Comparison of ENCODE assay signal across 20 cellular contexts in the genomic region with DNA sequence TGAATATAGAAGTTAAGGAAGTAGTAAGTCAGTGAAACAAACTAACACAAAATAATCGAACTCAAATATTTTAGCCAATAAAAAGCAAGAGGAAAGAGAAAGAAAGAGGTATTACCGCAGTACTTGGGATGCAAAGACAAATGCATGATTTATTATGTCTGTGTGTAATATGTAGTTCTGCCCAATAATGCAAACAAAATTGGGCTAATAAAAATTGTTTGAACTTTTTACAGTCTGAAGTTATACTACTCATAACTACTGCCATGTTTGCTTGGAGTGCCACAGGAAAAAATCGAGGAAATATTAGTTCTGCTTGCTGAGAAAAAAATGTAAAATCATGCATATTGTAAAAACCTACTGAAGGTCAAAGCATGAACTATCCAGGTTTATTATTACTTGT.
"Had no signal": no experiment of that assay in that cellular context is flagged by ENCODE, and none has a peak within 500 bp of the region (broad histone marks: within the 10 kb centered on the region; RNA-seq: fewer than 3 reads in every experiment).

No MANE protein-coding gene starts in this region.

- H3K36me3 ChIP-seq: lower lobe of right lung, pancreas, right lobe of liver, thyroid gland, vagina had no signal

- H3K9me3 ChIP-seq: lower lobe of right lung, pancreas, right lobe of liver, thyroid gland, vagina had no signal

- H3K4me2 ChIP-seq: smooth muscle cell had no signal

- H3K36me3 Mint-ChIP-seq: naive thymus-derived CD8-positive, alpha-beta T cell had no signal

- H3K9me3 Mint-ChIP-seq: effector memory CD8-positive, alpha-beta T cell; naive thymus-derived CD8-positive, alpha-beta T cell; nephron progenitor cell; stimulated activated naive CD8-positive, alpha-beta T cell treated with anti-CD3 and anti-CD28 coated beads, Interleukin-15, amount 100 ng/mL, for 72 hours had no signal

- ATAC-seq: effector memory CD8-positive, alpha-beta T cell; left ventricle myocardium superior; lower lobe of right lung; naive thymus-derived CD8-positive, alpha-beta T cell; pancreas; right lobe of liver; stimulated activated naive CD8-positive, alpha-beta T cell treated with anti-CD3 and anti-CD28 coated beads, Interleukin-15, amount 100 ng/mL, for 72 hours had no signal

- H3K4me3 ChIP-seq: lower lobe of right lung, pancreas, right lobe of liver, smooth muscle cell, thyroid gland, vagina had no signal

- H3K4me1 ChIP-seq: lower lobe of right lung, pancreas, right lobe of liver, thyroid gland, vagina had no signal

- H3K4me3 Mint-ChIP-seq: effector memory CD8-positive, alpha-beta T cell; naive thymus-derived CD8-positive, alpha-beta T cell; nephron progenitor cell; stimulated activated naive CD8-positive, alpha-beta T cell treated with anti-CD3 and anti-CD28 coated beads, Interleukin-15, amount 100 ng/mL, for 72 hours had no signal

- H3K27me3 Mint-ChIP-seq: effector memory CD8-positive, alpha-beta T cell; progenitor cell of endocrine pancreas; stimulated activated naive CD8-positive, alpha-beta T cell treated with anti-CD3 and anti-CD28 coated beads, Interleukin-15, amount 100 ng/mL, for 72 hours had no signal

- DNase-seq: cortex of kidney; effector memory CD8-positive, alpha-beta T cell; left ventricle myocardium superior; lower lobe of right lung; naive thymus-derived CD8-positive, alpha-beta T cell; nephron progenitor cell; nucleus accumbens; pancreas; right lobe of liver; stimulated activated CD4-positive, alpha-beta T cell treated with anti-CD3 and anti-CD28 coated beads, Interleukin-12 subunit alpha, Interleukin-12 subunit beta, amount 100 ng/mL, for 4 hours; stimulated activated CD4-positive, alpha-beta T cell treated with anti-CD3 and anti-CD28 coated beads, Interleukin-1b, Interleukin-23, amount 100 ng/mL, for 48 hours; stimulated activated CD4-positive, alpha-beta T cell treated with anti-CD3 and anti-CD28 coated beads, Interleukin-4, amount 100 ng/mL, for 1 hour; stimulated activated CD8-positive, alpha-beta memory T cell treated with anti-CD3 and anti-CD28 coated beads, Interleukin-4, amount 100 ng/mL, for 48 hours; stimulated activated naive CD4-positive, alpha-beta T cell; stimulated activated naive CD8-positive, alpha-beta T cell treated with anti-CD3 and anti-CD28 coated beads, Interleukin-15, amount 100 ng/mL, for 72 hours; thyroid gland; trophoblast cell had no signal

- H3K27ac Mint-ChIP-seq: effector memory CD8-positive, alpha-beta T cell; naive thymus-derived CD8-positive, alpha-beta T cell; nephron progenitor cell; progenitor cell of endocrine pancreas; stimulated activated naive CD8-positive, alpha-beta T cell treated with anti-CD3 and anti-CD28 coated beads, Interleukin-15, amount 100 ng/mL, for 72 hours had no signal

- H3K27me3 ChIP-seq: pancreas, right lobe of liver, thyroid gland, vagina had no signal

- H3K4me1 Mint-ChIP-seq: naive thymus-derived CD8-positive, alpha-beta T cell; nephron progenitor cell; stimulated activated naive CD8-positive, alpha-beta T cell treated with anti-CD3 and anti-CD28 coated beads, Interleukin-15, amount 100 ng/mL, for 72 hours had no signal

- H3K27ac ChIP-seq: lower lobe of right lung, pancreas, right lobe of liver, thyroid gland, vagina had no signal
